9 cellular contexts compared by ENCODE assay signal in the genomic region with DNA sequence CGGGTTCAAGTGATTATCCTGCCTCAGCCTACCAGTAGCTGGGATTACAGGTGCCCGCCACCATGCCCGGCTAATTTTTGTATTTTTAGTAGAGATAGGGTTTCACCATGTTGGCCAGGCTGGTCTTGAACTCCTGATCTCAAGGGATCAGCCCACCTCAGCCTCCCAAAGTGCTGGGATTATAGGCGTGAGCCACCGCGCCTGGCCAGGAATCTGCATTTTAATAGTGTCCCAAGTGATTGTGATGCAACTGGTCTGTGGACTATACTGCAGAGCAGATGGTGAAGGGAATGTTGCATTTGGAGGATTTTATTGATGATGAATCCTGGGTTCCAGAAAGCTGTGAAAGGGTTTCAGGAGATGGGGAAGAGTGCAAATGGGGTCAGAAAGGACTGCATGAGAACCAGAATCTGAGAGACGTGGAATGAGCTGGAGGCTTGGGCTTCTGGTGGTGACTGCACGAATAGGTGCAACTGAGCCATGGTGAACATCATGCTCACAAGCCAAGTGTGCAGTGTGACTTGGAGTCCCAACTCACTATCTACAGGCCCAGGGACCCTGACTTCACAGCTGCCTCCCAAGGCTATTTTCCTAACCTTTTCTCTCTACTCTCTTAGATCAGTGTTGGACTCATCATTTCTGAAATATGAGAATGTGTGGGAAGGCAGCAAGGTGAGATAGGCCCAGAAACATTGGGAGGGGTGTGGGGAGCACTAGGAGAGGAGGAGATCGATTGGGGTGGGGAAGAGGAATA. TPM values are rescaled to one million over a fixed set of nuclear protein-coding genes. Genes with fewer than 3 reads are reported as not detected.
DNase-seq lines count a peak whose midpoint lies in the region; ATAC-seq and TF ChIP-seq lines count a peak whose summit lies in the region.
"Had no signal": no experiment of that assay in that cellular context is flagged by ENCODE, and none has a peak within 500 bp of the region (broad histone marks: within the 10 kb centered on the region; RNA-seq: fewer than 3 reads in every experiment).

No MANE protein-coding gene starts in this region.

- H3K4me3 ChIP-seq in OCI-LY3 (ENCODE audit: low read length) (no peak overlapping the region), psoas muscle (no peak overlapping the region), testis (no peak overlapping the region)

- H3K36me3 Mint-ChIP-seq in chondrocyte (ENCODE audit: low read depth): peaks cover 10% of the 10 kb centered on the region

- H3K36me3 ChIP-seq in OCI-LY3 (replicated peaks; ENCODE audit: low read depth, low read length): peaks cover 30% of the 10 kb centered on the region
- peaks cover 7 to 35% of the 10 kb centered on the region in 2 donors for H3K36me3 ChIP-seq in psoas muscle (ENCODE audit: insufficient read depth in 1 of 2, low read depth in 1 of 2)
- H3K36me3 ChIP-seq in testis (ENCODE audit: low read depth, missing control alignments): no peaks in the 10 kb centered on the region

- TF ChIP-seq CTCF in OCI-LY3 (IDR thresholded peaks at IDR 0.05; ENCODE audit: low read depth, low read length): no peak
- TF ChIP-seq CTCF in chondrocyte (IDR thresholded peaks at IDR 0.05): no peak
- TF ChIP-seq CTCF in psoas muscle (IDR thresholded peaks at IDR 0.05): no peak
- no peak for TF ChIP-seq CTCF in testis (IDR thresholded peaks at IDR 0.05)

- ATAC-seq in psoas muscle (no peak), GM18520 (IDR thresholded peaks at IDR 0.05; ENCODE audit: unreplicated experiment) (no peak), GM19467 (IDR thresholded peaks at IDR 0.05; ENCODE audit: unreplicated experiment) (no peak)

- H2AFZ ChIP-seq in OCI-LY3 (ENCODE audit: low read depth, low read length): 0 out of 2 replicates have a peak overlapping the region, but pooled peaks have one; percentile 80

- peak; percentile 38 to 44 for DNase-seq in activated T-cell treated with anti-CD3 and anti-CD28 coated beads, Interleukin-2, amount 50 U/mL, for 48 hours
- DNase-seq in activated T-cell treated with anti-CD3 and anti-CD28 coated beads for 4 hours (no peak), chondrocyte (ENCODE audit: low spot score) (no peak), psoas muscle (no peak), testis (no peak)

- no peaks in the 10 kb centered on the region for H3K27me3 ChIP-seq in OCI-LY3 (ENCODE audit: low read depth, low read length)
- no peaks in the 10 kb centered on the region for H3K27me3 ChIP-seq in psoas muscle (ENCODE audit: insufficient read depth in 3 of 3, low read length in 2 of 3)
- no peaks in the 10 kb centered on the region for H3K27me3 ChIP-seq in testis

- no peak overlapping the region for H3K4me3 Mint-ChIP-seq in chondrocyte (ENCODE audit: unreplicated experiment)

- no peaks in the 10 kb centered on the region for H3K9me3 Mint-ChIP-seq in chondrocyte (ENCODE audit: low read depth)
- H3K9me3 Mint-ChIP-seq: CD4-positive, CD25-positive, alpha-beta regulatory T cell had no signal

- intact Hi-C loops in psoas muscle (cut with DNase I) (loop anchor here (2.0 to 5.0 kb wide), 2 partner anchors 56 to 59 kb away; a partner anchor contains a TSS), testis (cut with DNase I; ENCODE audit: low total_unique reads) (no loop called here)

- H3K27ac Mint-ChIP-seq in chondrocyte (ENCODE audit: unreplicated experiment): peak overlapping the region; percentile 78

- H3K79me2 ChIP-seq in OCI-LY3 (ENCODE audit: low read length): peaks cover 23% of the 10 kb centered on the region

- no peaks in the 10 kb centered on the region for H3K27me3 Mint-ChIP-seq in chondrocyte (ENCODE audit: low read depth)
- H3K27me3 Mint-ChIP-seq: CD4-positive, CD25-positive, alpha-beta regulatory T cell had no signal

- H3K4me1 ChIP-seq in OCI-LY3 (ENCODE audit: low read length): peaks cover 23% of the 10 kb centered on the region
- H3K4me1 ChIP-seq in psoas muscle: peaks cover 11% of the 10 kb centered on the region
- peaks cover 10% of the 10 kb centered on the region for H3K4me1 ChIP-seq in testis

- H3K9me3 ChIP-seq in OCI-LY3 (ENCODE audit: insufficient read depth, low read length) (no peaks in the 10 kb centered on the region), psoas muscle (no peaks in the 10 kb centered on the region), testis (no peaks in the 10 kb centered on the region)

- TF ChIP-seq POLR2A in testis (IDR thresholded peaks at IDR 0.05): no peak

- peak overlapping the region; percentile 71 for H3K27ac ChIP-seq in OCI-LY3 (ENCODE audit: low read length)
- peak overlapping the region; percentile 39 for H3K27ac ChIP-seq in psoas muscle
- no peak overlapping the region for H3K27ac ChIP-seq in testis

- H3K4me2 ChIP-seq in OCI-LY3 (ENCODE audit: low read length): peak overlapping the region; percentile 60

- peak overlapping the region; percentile 42; the same call in 1 of the 2 replicates for H3K9ac ChIP-seq in OCI-LY3 (ENCODE audit: low read length)

- peaks cover 29% of the 10 kb centered on the region for H3K4me1 Mint-ChIP-seq in chondrocyte (ENCODE audit: low read depth)

- 71 to 76% (median 73%) methylated on average over 9 of the region's 9 CpGs for WGBS in psoas muscle, 3 donors
- 78 to 85% methylated on average over 9 of the region's 9 CpGs for WGBS in testis, 2 donors

- H4K20me1 ChIP-seq in OCI-LY3 (ENCODE audit: insufficient read depth, low read length): peaks cover 7% of the 10 kb centered on the region

RNA-seq across cellular contexts. Expression of a gene that starts 4.5 kb away (rescaled TPM):
- total RNA-seq in chondrocyte: 15.8 to 27.8 TPM (median 19.5 TPM) in 3 replicates
- total RNA-seq in psoas muscle: 10 to 100 TPM; 16.6 to 49.8 (median 23.6) TPM
- 1,000 to 10,000 TPM in 1 of 3 donors, 100 to 1,000 TPM in 2; 712 to 1,360 (median 853) TPM for polyA plus RNA-seq in psoas muscle
- total RNA-seq in testis: 100 to 1,000 TPM; 395 to 568 TPM
- 197 TPM for polyA plus RNA-seq in testis (ENCODE audit: insufficient read depth, low read depth, low replicate concordance)

RNA-seq across cellular contexts. Expression of a gene that starts 25.4 kb away (rescaled TPM):
- total RNA-seq in chondrocyte: 5.3 to 6.1 TPM (median 5.7 TPM) in 3 replicates
- 1 to 10 TPM; 5.9 to 8.2 (median 8.1) TPM for total RNA-seq in psoas muscle
- 1 to 10 TPM; 1.6 to 5.2 (median 2.3) TPM for polyA plus RNA-seq in psoas muscle
- total RNA-seq in testis: 10 to 100 TPM; 10.7 to 13.9 TPM
- polyA plus RNA-seq in testis (ENCODE audit: insufficient read depth, low read depth, low replicate concordance): 17.7 TPM

RNA-seq across cellular contexts. Expression of a gene that starts 33.8 kb away (rescaled TPM):
- total RNA-seq in chondrocyte: 0.52 to 1.7 TPM (median 1.4 TPM) in 3 replicates
- 1 to 10 TPM in 2 of 4 donors, under 1 TPM in 2; 0.71 to 3.9 (median 1.3) TPM for total RNA-seq in psoas muscle
- polyA plus RNA-seq in psoas muscle: under 1 TPM; 0.13 to 0.26 (median 0.26) TPM
- 1 to 10 TPM; 3.3 to 9.8 TPM for total RNA-seq in testis
- polyA plus RNA-seq in testis (ENCODE audit: insufficient read depth, low read depth, low replicate concordance): 6.1 TPM

RNA-seq across cellular contexts. Expression of a gene that starts 49.1 kb away (rescaled TPM):
- total RNA-seq in chondrocyte: 11.4 to 18.2 TPM (median 13.9 TPM) in 3 replicates
- total RNA-seq in psoas muscle: 10 to 100 TPM; 12.1 to 24.6 (median 15.6) TPM
- polyA plus RNA-seq in psoas muscle: 10 to 100 TPM; 13.8 to 25.5 (median 15.5) TPM
- total RNA-seq in testis: 10 to 100 TPM in 1 of 2 donors, 1 to 10 TPM in 1; 9.5 to 14.3 TPM
- 14.1 TPM for polyA plus RNA-seq in testis (ENCODE audit: insufficient read depth, low read depth, low replicate concordance)

RNA-seq across cellular contexts. Expression of a gene that starts 58.2 kb away (rescaled TPM):
- total RNA-seq in chondrocyte (59.8 to 87.1 TPM (median 65.1 TPM) in 3 replicates), psoas muscle (100 to 1,000 TPM in 3 of 4 donors, 10 to 100 TPM in 1; 75.3 to 138 (median 112) TPM), testis (10 to 100 TPM; 61.0 to 81.4 TPM)
- polyA plus RNA-seq in psoas muscle (100 to 1,000 TPM; 115 to 258 (median 157) TPM), testis (ENCODE audit: insufficient read depth, low read depth, low replicate concordance) (190 TPM)

Comparison
In these comparisons a context has a peak if more than half of its experiments do, and no peak if none do; other contexts are left out.
1. DNase-seq: peak in activated T-cell treated with anti-CD3 and anti-CD28 coated beads, Interleukin-2, amount 50 U/mL, for 48 hours (2 of 2); none in activated T-cell treated with anti-CD3 and anti-CD28 coated beads for 4 hours (single experiment), chondrocyte (single experiment), psoas muscle (0 of 2) and testis (single experiment).
2. H3K27ac ChIP-seq: peak in OCI-LY3 (single experiment) and psoas muscle (single experiment); none in testis (0 of 2).
3. RNA of a gene that starts 4.5 kb away (total RNA-seq): 395 to 568 TPM in testis; 16.6 to 49.8 TPM in psoas muscle and 15.8 to 27.8 TPM in chondrocyte; every median in the first group is over 4 times any median in the second.